ENCODE assay signal across 23 cellular contexts in genomic region chr11:18088974-18089373, GRCh38. TPM values are rescaled to one million over a fixed set of nuclear protein-coding genes. Genes with fewer than 3 reads are reported as not detected.
"Had no signal": no experiment of that assay in that cellular context is flagged by ENCODE, and none has a peak within 500 bp of the region (broad histone marks: within the 10 kb centered on the region; RNA-seq: fewer than 3 reads in every experiment).

No MANE protein-coding gene starts in this region.

- H3K9me3 Mint-ChIP-seq: activated B cell treated with CpG ODN at 0.5 μM for 24 hours; activated naive CD4-positive, alpha-beta T cell treated with anti-CD3 and anti-CD28 coated beads, Interleukin-2, amount 50 U/mL, for 72 hours; naive thymus-derived CD8-positive, alpha-beta T cell had no signal

- H3K4me3 Mint-ChIP-seq: activated B cell treated with CpG ODN at 0.5 μM for 24 hours; naive thymus-derived CD8-positive, alpha-beta T cell had no signal

- H3K27ac Mint-ChIP-seq: activated B cell treated with CpG ODN at 0.5 μM for 24 hours; activated naive CD4-positive, alpha-beta T cell treated with anti-CD3 and anti-CD28 coated beads, Interleukin-2, amount 50 U/mL, for 72 hours had no signal

- H3K4me1 Mint-ChIP-seq: activated B cell treated with CpG ODN at 0.5 μM for 24 hours had no signal

- H3K4me1 ChIP-seq: prostate gland, right atrium auricular region, thyroid gland had no signal

- H3K4me3 ChIP-seq: prostate gland, right atrium auricular region, thyroid gland had no signal

- ATAC-seq: activated naive CD4-positive, alpha-beta T cell treated with anti-CD3 and anti-CD28 coated beads, Interleukin-2, amount 50 U/mL, for 72 hours; left cardiac atrium; naive thymus-derived CD8-positive, alpha-beta T cell had no signal

- H3K36me3 ChIP-seq: prostate gland had no signal

- H3K27me3 ChIP-seq: right atrium auricular region, thyroid gland had no signal

- H3K9me3 ChIP-seq: prostate gland, right atrium auricular region, thyroid gland had no signal

- H3K27me3 Mint-ChIP-seq: activated B cell treated with CpG ODN at 0.5 μM for 24 hours; naive thymus-derived CD8-positive, alpha-beta T cell had no signal

- DNase-seq: activated B cell treated with CpG ODN at 0.5 μM for 24 hours; activated CD4-positive, alpha-beta T cell treated with anti-CD3 and anti-CD28 coated beads for 4 hours; activated CD8-positive, alpha-beta memory T cell treated with anti-CD3 and anti-CD28 coated beads, Interleukin-2, amount 50 U/mL, for 48 hours; activated effector memory CD4-positive, alpha-beta T cell treated with anti-CD3 and anti-CD28 coated beads, Interleukin-2, amount 50 U/mL, for 16 hours; activated T-cell treated with anti-CD3 and anti-CD28 coated beads, Interleukin-2, amount 50 U/mL, for 48 hours; foreskin fibroblast; hippocampal formation; left cardiac atrium; mesenchymal stem cell; naive thymus-derived CD8-positive, alpha-beta T cell; stimulated activated CD4-positive, alpha-beta T cell treated with anti-CD3 and anti-CD28 coated beads, Interleukin-12 subunit alpha, Interleukin-12 subunit beta, amount 100 ng/mL, for 4 hours; stimulated activated CD4-positive, alpha-beta T cell treated with anti-CD3 and anti-CD28 coated beads, Interleukin-1b, Interleukin-23, amount 100 ng/mL, for 48 hours; stimulated activated CD8-positive, alpha-beta memory T cell treated with anti-CD3 and anti-CD28 coated beads, Interleukin-4, amount 100 ng/mL, for 48 hours; stimulated activated naive CD4-positive, alpha-beta T cell; thyroid gland had no signal

- H3K27ac ChIP-seq: prostate gland, right atrium auricular region, thyroid gland had no signal

RNA-seq across cellular contexts. Expression of gene MRGPRX3, which starts 43.4 kb away (rescaled TPM):
- total RNA-seq: activated B cell treated with CpG ODN at 0.5 μM for 24 hours; activated naive CD4-positive, alpha-beta T cell treated with anti-CD3 and anti-CD28 coated beads, Interleukin-2, amount 50 U/mL, for 72 hours; cardiac septum; glomerular endothelial cell; left cardiac atrium; naive thymus-derived CD8-positive, alpha-beta T cell; osteocyte; prostate gland; right atrium auricular region; T-helper 2 cell treated with Interferon-gamma antibody and Interleukin-4, amounts not matched to agents 100 ng/mL and 5 ng/mL, for 36 hours; thyroid gland; ureter had no signal
- polyA plus RNA-seq: naive thymus-derived CD8-positive, alpha-beta T cell had no signal
